8 cellular contexts compared by ENCODE assay signal in genomic region chr14:65164068-65164824, GRCh38.
DNase-seq lines count a peak whose midpoint lies in the region; ATAC-seq and FAIRE-seq lines count a peak whose summit lies in the region.

No MANE protein-coding gene starts in this region.

- ATAC-seq in stimulated activated naive CD8-positive, alpha-beta T cell treated with anti-CD3 and anti-CD28 coated beads, Interleukin-15, Interleukin-2, amounts not matched to agents 100 U/mL and 50 U/mL, for 24 hours = no peak
- ATAC-seq in HG03457 (IDR thresholded peaks at IDR 0.05; ENCODE audit: unreplicated experiment) (no peak), GM18519 (IDR thresholded peaks at IDR 0.05; ENCODE audit: low FRiP score, unreplicated experiment) (no peak)

- FAIRE-seq in islet of Langerhans (lab: Jason Lieb, UNC) = peak; percentile 78

- DNase-seq in DMS153 (lab: John Stamatoyannopoulos, UW) (peak; percentile 8), HS-5 (ENCODE audit: low read depth) (peak; percentile 24), OCI-M1 (lab: John Stamatoyannopoulos, UW) (peak; percentile 65), astrocyte of the hippocampus (ENCODE audit: low read depth, low spot score) (peak; percentile 72)
- peak; percentile 46 for DNase-seq in stimulated activated naive CD8-positive, alpha-beta T cell treated with anti-CD3 and anti-CD28 coated beads, Interleukin-15, Interleukin-2, amounts not matched to agents 100 U/mL and 50 U/mL, for 24 hours

Comparison
In these comparisons a context has a peak if more than half of its experiments do, and no peak if none do; other contexts are left out.
1. DNase-seq: peak in every context shown above with its lines; median percentile 72 in astrocyte of the hippocampus; 65 in OCI-M1; 46 in stimulated activated naive CD8-positive, alpha-beta T cell treated with anti-CD3 and anti-CD28 coated beads, Interleukin-15, Interleukin-2, amounts not matched to agents 100 U/mL and 50 U/mL, for 24 hours; 24 in HS-5; 8 in DMS153.